In the genomic region with DNA sequence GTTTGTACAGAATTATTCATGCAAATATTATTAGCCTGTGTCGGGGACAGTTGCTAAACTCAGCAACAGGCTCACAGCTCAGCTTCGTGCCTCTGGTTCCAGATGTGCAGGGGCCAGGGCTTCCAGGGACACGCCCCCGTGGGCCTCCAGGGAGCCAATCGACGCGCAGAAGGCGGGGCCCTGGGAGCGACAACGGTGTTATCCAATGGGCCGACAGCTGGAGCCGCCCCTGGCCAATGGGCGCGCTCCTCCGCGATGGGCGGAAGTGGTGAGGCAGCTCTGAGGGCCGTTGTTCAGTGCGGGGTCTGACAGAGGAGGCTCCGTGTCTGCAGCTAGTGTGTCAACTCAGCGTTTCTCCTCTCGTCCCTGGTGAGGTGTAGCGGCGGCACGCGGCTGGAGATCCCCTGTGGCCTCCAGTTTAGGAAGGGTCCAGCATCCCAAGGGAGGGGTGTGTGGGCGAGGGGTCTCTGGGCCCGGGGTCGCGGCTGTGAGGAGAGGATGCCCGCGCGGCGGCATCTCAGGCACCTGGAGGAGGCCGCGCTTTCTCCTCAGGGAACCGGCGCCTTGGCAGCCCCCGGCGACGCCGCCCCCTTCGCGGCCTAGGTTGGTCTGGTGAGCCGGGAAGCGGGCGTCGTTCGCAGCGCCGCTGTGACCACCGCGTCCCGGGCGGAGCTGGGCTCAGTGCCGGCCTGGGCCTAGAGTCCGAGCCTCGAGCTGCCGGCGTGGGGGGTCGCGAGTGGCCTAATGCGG, we compare ENCODE assay signal across 8 cellular contexts. TPM values are rescaled to one million over a fixed set of nuclear protein-coding genes. Genes with fewer than 3 reads are reported as not detected.
DNase-seq lines count a peak whose midpoint lies in the region; ATAC-seq lines count a peak whose summit lies in the region.

A gene with protein sequence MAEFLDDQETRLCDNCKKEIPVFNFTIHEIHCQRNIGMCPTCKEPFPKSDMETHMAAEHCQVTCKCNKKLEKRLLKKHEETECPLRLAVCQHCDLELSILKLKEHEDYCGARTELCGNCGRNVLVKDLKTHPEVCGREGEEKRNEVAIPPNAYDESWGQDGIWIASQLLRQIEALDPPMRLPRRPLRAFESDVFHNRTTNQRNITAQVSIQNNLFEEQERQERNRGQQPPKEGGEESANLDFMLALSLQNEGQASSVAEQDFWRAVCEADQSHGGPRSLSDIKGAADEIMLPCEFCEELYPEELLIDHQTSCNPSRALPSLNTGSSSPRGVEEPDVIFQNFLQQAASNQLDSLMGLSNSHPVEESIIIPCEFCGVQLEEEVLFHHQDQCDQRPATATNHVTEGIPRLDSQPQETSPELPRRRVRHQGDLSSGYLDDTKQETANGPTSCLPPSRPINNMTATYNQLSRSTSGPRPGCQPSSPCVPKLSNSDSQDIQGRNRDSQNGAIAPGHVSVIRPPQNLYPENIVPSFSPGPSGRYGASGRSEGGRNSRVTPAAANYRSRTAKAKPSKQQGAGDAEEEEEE (plus strand): TSS at position 311 of the 750 bp plus-strand sequence. CDS start 4,963 bp downstream, outside the sequence.

- intact Hi-C loops in dendritic cell treated with granulocyte-macrophage colony-stimulating factor and Interleukin-4, amounts not matched to agents 40 ng/mL and 50 ng/mL, for 4 days (cut with micrococcal nuclease): loop anchor here (2.0 to 10.0 kb wide), 3 partner anchors 17 to 181 kb away; a partner anchor contains a TSS

- H3K36me3 Mint-ChIP-seq in dendritic cell treated with granulocyte-macrophage colony-stimulating factor and Interleukin-4, amounts not matched to agents 40 ng/mL and 50 ng/mL, for 4 days (ENCODE audit: low read depth): peaks cover 22% of the 10 kb centered on the region

- peaks cover 30% of the 10 kb centered on the region for H3K4me1 Mint-ChIP-seq in dendritic cell treated with granulocyte-macrophage colony-stimulating factor and Interleukin-4, amounts not matched to agents 40 ng/mL and 50 ng/mL, for 4 days (ENCODE audit: low read depth)

- peak within 1 kb of the TSS; percentile 87 for H3K27ac Mint-ChIP-seq in dendritic cell treated with granulocyte-macrophage colony-stimulating factor and Interleukin-4, amounts not matched to agents 40 ng/mL and 50 ng/mL, for 4 days

- peak; percentile 99 for ATAC-seq in GM19372 (IDR thresholded peaks at IDR 0.05; ENCODE audit: low read depth, unreplicated experiment)
- peak; percentile 74 for ATAC-seq in HG03558 (IDR thresholded peaks at IDR 0.05; ENCODE audit: extremely low read depth, unreplicated experiment)
- ATAC-seq in left lobe of liver: peak; percentile 97

- H3K9me3 Mint-ChIP-seq in dendritic cell treated with granulocyte-macrophage colony-stimulating factor and Interleukin-4, amounts not matched to agents 40 ng/mL and 50 ng/mL, for 4 days: no peaks in the 10 kb centered on the region

- peak within 1 kb of the TSS; percentile 84 for H3K4me3 Mint-ChIP-seq in dendritic cell treated with granulocyte-macrophage colony-stimulating factor and Interleukin-4, amounts not matched to agents 40 ng/mL and 50 ng/mL, for 4 days

- DNase-seq in C1 segment of cervical spinal cord (lab: John Stamatoyannopoulos, UW) (peak; percentile 51 to 99 (median 96)), NCI-H748 treated with DMSO at 0.1 percent for 48 hours (lab: John Stamatoyannopoulos, UW) (peak; percentile 94), left lobe of liver (ENCODE audit: low spot score) (peak; percentile 99)
- peak; percentile 95 to 97 for DNase-seq in activated CD4-positive, alpha-beta T cell treated with anti-CD3 and anti-CD28 coated beads, Interleukin-2, amount 50 U/mL, for 24 hours (ENCODE audit: low read depth in 1 of 2, low spot score in 1 of 2)
- peak; percentile 98 for DNase-seq in stimulated activated CD4-positive, alpha-beta T cell treated with anti-CD3 and anti-CD28 coated beads, Interleukin-2, amount 100 ng/mL, for 4 hours (ENCODE audit: low read depth)

- no peaks in the 10 kb centered on the region for H3K27me3 Mint-ChIP-seq in dendritic cell treated with granulocyte-macrophage colony-stimulating factor and Interleukin-4, amounts not matched to agents 40 ng/mL and 50 ng/mL, for 4 days

RNA-seq across cellular contexts. Expression of the gene that starts here (rescaled TPM):
- 9.8 TPM for total RNA-seq in left lobe of liver

Comparison
In these comparisons a context has a peak if more than half of its experiments do, and no peak if none do; other contexts are left out.
1. Peak in every context shown above with its lines: DNase-seq and ATAC-seq.